14 cellular contexts compared by ENCODE assay signal in genomic region chr12:26830358-26830757, GRCh38. TPM values are rescaled to one million over a fixed set of nuclear protein-coding genes. Genes with fewer than 3 reads are reported as not detected.
DNase-seq lines count a peak whose midpoint lies in the region; ATAC-seq and TF ChIP-seq lines count a peak whose summit lies in the region.
"Had no signal": no experiment of that assay in that cellular context is flagged by ENCODE, and none has a peak within 500 bp of the region (broad histone marks: within the 10 kb centered on the region; RNA-seq: fewer than 3 reads in every experiment).

No MANE protein-coding gene starts in this region.

- no peak for ATAC-seq in activated B cell treated with CpG ODN at 0.5 μM for 24 hours (ENCODE audit: low read depth)
- ATAC-seq in HG02981 (IDR thresholded peaks at IDR 0.05; ENCODE audit: unreplicated experiment) = no peak
- no peak for ATAC-seq in GM19023 (IDR thresholded peaks at IDR 0.05; ENCODE audit: unreplicated experiment)
- ATAC-seq: heart right ventricle, sciatic nerve had no signal

- H3K4me3 ChIP-seq in hepatocyte (no peak overlapping the region), subcutaneous abdominal adipose tissue (ENCODE audit: low read depth in 1 of 5, low read length in 5 of 5) (peak overlapping the region in 3 of 5 donors; percentile 30 to 68 (median 54))

- H2AFZ ChIP-seq in hepatocyte = no peak overlapping the region

- CTCF ChIA-PET in activated B cell treated with CpG ODN at 0.5 μM for 24 hours (lab: Charles Lee) = no interaction called here

- H3K4me2 ChIP-seq in hepatocyte = peak overlapping the region; percentile 86

- peaks cover 64% of the 10 kb centered on the region for H3K79me2 ChIP-seq in hepatocyte

- no peak for DNase-seq in activated naive CD4-positive, alpha-beta T cell treated with Interleukin-2 at 50 U/mL for 16 hours
- DNase-seq in activated B cell treated with CpG ODN at 0.5 μM for 24 hours (no peak), hepatocyte (ENCODE audit: low spot score) (no peak), NCI-H774 (lab: John Stamatoyannopoulos, UW) (no peak)
- DNase-seq: activated CD4-positive, alpha-beta T cell treated with anti-CD3 and anti-CD28 coated beads, Interleukin-2, amount 50 U/mL, for 4 hours; heart right ventricle; midbrain; NCI-H1092; NCI-H69 had no signal

- H3K36me3 ChIP-seq in hepatocyte (replicated peaks; ENCODE audit: insufficient read depth, low read depth) = no peaks in the 10 kb centered on the region
- no peaks in the 10 kb centered on the region for H3K36me3 ChIP-seq in subcutaneous abdominal adipose tissue (ENCODE audit: control insufficient read depth in 5 of 5, insufficient read depth in 5 of 5, low read length in 5 of 5)
- H3K36me3 ChIP-seq: heart right ventricle had no signal

- no peak for TF ChIP-seq CTCF in activated B cell treated with CpG ODN at 0.5 μM for 24 hours (IDR thresholded peaks at IDR 0.05)
- TF ChIP-seq CTCF in hepatocyte (IDR thresholded peaks at IDR 0.05; ENCODE audit: poor library complexity) = no peak

- peaks cover 72% of the 10 kb centered on the region for H3K4me1 Mint-ChIP-seq in activated naive CD4-positive, alpha-beta T cell treated with anti-CD3 and anti-CD28 coated beads, Interleukin-2, amount 50 U/mL, for 24 hours
- H3K4me1 Mint-ChIP-seq in activated B cell treated with CpG ODN at 0.5 μM for 24 hours = peaks cover 69% of the 10 kb centered on the region

- intact Hi-C loops in activated B cell treated with CpG ODN at 0.5 μM for 24 hours (cut with micrococcal nuclease) = loop anchor here (5.0 kb wide), 3 partner anchors 83 to 1578 kb away; partner anchors contain the start of gene KRAS

- H3K27me3 ChIP-seq in hepatocyte = no peaks in the 10 kb centered on the region
- no peaks in the 10 kb centered on the region for H3K27me3 ChIP-seq in subcutaneous abdominal adipose tissue (ENCODE audit: control insufficient read depth in 5 of 5, insufficient read depth in 4 of 5, low read length in 5 of 5)
- H3K27me3 ChIP-seq: heart right ventricle had no signal

- H3K9me3 ChIP-seq in hepatocyte (ENCODE audit: low read depth) (no peaks in the 10 kb centered on the region), subcutaneous abdominal adipose tissue (ENCODE audit: control insufficient read depth in 5 of 5, low read length in 5 of 5) (no peaks in the 10 kb centered on the region)
- H3K9me3 ChIP-seq: heart right ventricle had no signal

- no peak overlapping the region for H3K9ac ChIP-seq in subcutaneous abdominal adipose tissue (ENCODE audit: low read length in 5 of 5)

- no peaks in the 10 kb centered on the region for H3K9me2 ChIP-seq in hepatocyte (replicated peaks; ENCODE audit: insufficient read depth)

- 48% methylated on average over 1 of the region's 1 CpG for WGBS in hepatocyte (ENCODE audit: low lambda C conversion rate, missing lambda C conversion rate)

- H3K27ac ChIP-seq in hepatocyte (no peak overlapping the region), subcutaneous abdominal adipose tissue (ENCODE audit: low read depth, low read length) (no peak overlapping the region)
- H3K27ac ChIP-seq: heart right ventricle had no signal

- peaks cover 2% of the 10 kb centered on the region for H3K36me3 Mint-ChIP-seq in activated naive CD4-positive, alpha-beta T cell treated with anti-CD3 and anti-CD28 coated beads, Interleukin-2, amount 50 U/mL, for 24 hours
- peaks cover 8% of the 10 kb centered on the region for H3K36me3 Mint-ChIP-seq in activated B cell treated with CpG ODN at 0.5 μM for 24 hours (ENCODE audit: low read depth)

- H3K4me3 Mint-ChIP-seq in activated naive CD4-positive, alpha-beta T cell treated with anti-CD3 and anti-CD28 coated beads, Interleukin-2, amount 50 U/mL, for 24 hours = peak overlapping the region; percentile 82
- H3K4me3 Mint-ChIP-seq in activated B cell treated with CpG ODN at 0.5 μM for 24 hours = peak overlapping the region; percentile 66

- H4K20me1 ChIP-seq in hepatocyte (ENCODE audit: insufficient read depth, poor library complexity, severe bottlenecking) = peaks cover 16% of the 10 kb centered on the region

- H3K9me3 Mint-ChIP-seq in activated naive CD4-positive, alpha-beta T cell treated with anti-CD3 and anti-CD28 coated beads, Interleukin-2, amount 50 U/mL, for 24 hours = no peaks in the 10 kb centered on the region
- no peaks in the 10 kb centered on the region for H3K9me3 Mint-ChIP-seq in activated B cell treated with CpG ODN at 0.5 μM for 24 hours

- H3K4me1 ChIP-seq in hepatocyte (ENCODE audit: insufficient read depth) (peaks cover 6% of the 10 kb centered on the region), subcutaneous abdominal adipose tissue (ENCODE audit: control insufficient read depth in 5 of 5, insufficient read depth in 5 of 5, low read length in 5 of 5) (peaks cover 2 to 37% (median 24%) of the 10 kb centered on the region in 5 donors)

- POLR2A ChIA-PET in activated B cell treated with CpG ODN at 0.5 μM for 24 hours (lab: Charles Lee) = interaction anchor here (0.6 kb wide), 1 partner anchor 445 kb away, joined by 4 read pairs; no protein-coding TSS in a partner anchor

- no peaks in the 10 kb centered on the region for H3K27me3 Mint-ChIP-seq in activated naive CD4-positive, alpha-beta T cell treated with anti-CD3 and anti-CD28 coated beads, Interleukin-2, amount 50 U/mL, for 24 hours
- H3K27me3 Mint-ChIP-seq in activated B cell treated with CpG ODN at 0.5 μM for 24 hours = no peaks in the 10 kb centered on the region

- H3K27ac Mint-ChIP-seq in activated naive CD4-positive, alpha-beta T cell treated with anti-CD3 and anti-CD28 coated beads, Interleukin-2, amount 50 U/mL, for 24 hours = peak overlapping the region; percentile 24
- H3K27ac Mint-ChIP-seq in activated B cell treated with CpG ODN at 0.5 μM for 24 hours = peak overlapping the region; percentile 46

RNA-seq across cellular contexts. Expression of gene ITPR2, which starts 2.6 kb away (rescaled TPM):
- total RNA-seq in activated B cell treated with CpG ODN at 0.5 μM for 24 hours = 66.3 and 74.5 TPM in 2 replicates
- 39.6 and 51.4 TPM in 2 replicates for total RNA-seq in hepatocyte
- polyA plus RNA-seq in hepatocyte = 22.0 and 36.7 TPM in 2 replicates
